ENCODE assay signal across 23 cellular contexts in the genomic region with DNA sequence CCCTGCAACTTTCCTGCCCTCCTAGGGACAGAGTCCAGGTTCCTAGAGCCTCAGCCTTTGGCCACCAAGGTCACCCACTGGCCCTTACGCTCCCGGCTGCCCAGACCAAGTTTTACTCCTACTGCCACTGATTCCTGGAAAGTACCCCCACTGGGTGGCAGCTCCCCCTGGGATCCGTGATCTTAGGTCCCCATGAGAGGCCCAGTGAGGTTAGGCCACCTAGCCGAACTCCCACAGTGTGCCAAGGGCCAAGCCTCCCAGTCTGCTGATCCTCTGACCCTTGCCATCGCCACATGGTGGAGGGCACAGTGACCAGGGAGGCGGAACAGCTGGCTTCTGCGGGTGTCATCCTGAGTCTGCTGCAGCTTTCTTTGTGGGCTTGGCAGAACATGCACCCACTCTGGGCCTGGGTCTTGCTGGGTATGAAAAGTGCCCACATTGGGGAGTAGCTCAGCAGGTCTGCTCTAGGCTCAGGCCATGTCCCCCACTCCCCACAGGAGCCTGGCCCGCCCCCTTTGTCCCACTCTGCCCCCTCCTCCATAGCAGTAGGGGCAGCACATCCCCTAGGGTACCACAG.
"Had no signal": no experiment of that assay in that cellular context is flagged by ENCODE, and none has a peak within 500 bp of the region (broad histone marks: within the 10 kb centered on the region; RNA-seq: fewer than 3 reads in every experiment).

No MANE protein-coding gene starts in this region.

- H3K27me3 Mint-ChIP-seq: naive B cell had no signal

- ATAC-seq: foreskin keratinocyte; left lobe of liver; right cardiac atrium; stimulated activated naive CD8-positive, alpha-beta T cell treated with anti-CD3 and anti-CD28 coated beads, Interleukin-15, Interleukin-2, amounts not matched to agents 100 U/mL and 50 U/mL, for 24 hours had no signal

- H3K4me3 ChIP-seq: colonic mucosa, lung, suprapubic skin, thyroid gland, upper lobe of left lung, uterus had no signal

- H3K27ac ChIP-seq: colonic mucosa, foreskin keratinocyte, suprapubic skin, thyroid gland, upper lobe of left lung, uterus had no signal

- H3K4me1 ChIP-seq: colonic mucosa, thyroid gland, upper lobe of left lung, uterus had no signal

- H3K9me3 ChIP-seq: colonic mucosa, suprapubic skin, thyroid gland, upper lobe of left lung, uterus had no signal

- H3K4me1 Mint-ChIP-seq: endodermal cell, nephron had no signal

- H3K9me3 Mint-ChIP-seq: endodermal cell, naive B cell, nephron had no signal

- FAIRE-seq: endothelial cell of umbilical vein, small intestine had no signal

- H3K27ac Mint-ChIP-seq: endodermal cell, naive B cell, nephron had no signal

- H3K4me3 Mint-ChIP-seq: endodermal cell, naive B cell, nephron had no signal

- H3K27me3 ChIP-seq: colonic mucosa, foreskin keratinocyte, suprapubic skin, thyroid gland, upper lobe of left lung, uterus had no signal

- DNase-seq: cerebellar nuclear complex; colonic mucosa; dermis blood vessel endothelial cell; endodermal cell; erythroblast; foreskin keratinocyte; head of caudate nucleus; hippocampal formation; kidney glomerular epithelial cell; mesendoderm; naive B cell; small intestine; stimulated activated CD4-positive, alpha-beta T cell treated with anti-CD3 and anti-CD28 coated beads, Interleukin-12 subunit alpha, Interleukin-12 subunit beta, amount 100 ng/mL, for 4 hours; stimulated activated naive CD8-positive, alpha-beta T cell treated with anti-CD3 and anti-CD28 coated beads, Interleukin-15, Interleukin-2, amounts not matched to agents 100 U/mL and 50 U/mL, for 24 hours; thyroid gland; uterus had no signal

- H3K36me3 ChIP-seq: uterus had no signal
